8 cellular contexts compared by ENCODE assay signal in the genomic region with DNA sequence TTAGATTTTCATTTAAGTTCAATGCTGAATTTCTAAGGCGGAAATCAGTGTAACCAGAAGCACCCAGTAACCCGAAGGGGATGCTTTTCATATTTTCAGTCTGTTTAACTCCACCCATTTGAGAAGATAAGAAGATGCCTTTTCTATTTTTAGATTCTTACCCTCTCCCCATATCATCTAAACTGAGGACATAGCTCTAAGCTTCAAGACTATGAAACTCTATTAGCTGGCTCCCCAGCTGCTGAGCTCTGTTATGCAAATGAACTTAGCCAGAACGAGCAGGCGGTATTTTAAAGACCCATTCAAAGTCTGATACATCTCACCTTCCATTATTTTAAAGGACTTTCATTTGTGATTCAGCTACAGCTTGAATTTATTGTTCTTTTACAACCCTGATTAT. TPM values are rescaled to one million over a fixed set of nuclear protein-coding genes. Genes with fewer than 3 reads are reported as not detected.
DNase-seq lines count a peak whose midpoint lies in the region; ATAC-seq, FAIRE-seq and TF ChIP-seq lines count a peak whose summit lies in the region.

No MANE protein-coding gene starts in this region.

- H3K4me1 Mint-ChIP-seq in stimulated activated naive B cell treated with anti-CD40 and anti-IgM and Interleukin-4, amounts not matched to agents 10 μg/mL and 1 μg/mL and 100 μg/mL, for 72 hours = peaks cover 64 to 75% of the 10 kb centered on the region in 2 donors

- FAIRE-seq in GM18507 (lab: Jason Lieb, UNC) = peak; percentile 90

- no peaks in the 10 kb centered on the region for H3K9me3 Mint-ChIP-seq in stimulated activated naive B cell treated with anti-CD40 and anti-IgM and Interleukin-4, amounts not matched to agents 10 μg/mL and 1 μg/mL and 100 μg/mL, for 72 hours

- DNase-seq in GM18507 (ENCODE audit: extremely low spot score, insufficient read length, low read depth) (peak; percentile 63), LHCN-M2 (ENCODE audit: low read depth) (peak; percentile 60), esophagus squamous epithelium (lab: John Stamatoyannopoulos, UW) (no peak), NCI-H146 treated with DMSO at 0.1 percent for 48 hours (lab: John Stamatoyannopoulos, UW; ENCODE audit: unreplicated experiment) (no peak), NCI-H1092 (lab: John Stamatoyannopoulos, UW) (no peak), NCI-H1930 (lab: John Stamatoyannopoulos, UW) (no peak)
- DNase-seq in stimulated activated naive B cell treated with anti-CD40 and anti-IgM and Interleukin-4, amounts not matched to agents 10 μg/mL and 1 μg/mL and 100 μg/mL, for 72 hours = no peak

- peak; percentile 73 for ATAC-seq in GM21737 (IDR thresholded peaks at IDR 0.05; ENCODE audit: unreplicated experiment)
- ATAC-seq in stimulated activated naive B cell treated with anti-CD40 and anti-IgM and Interleukin-4, amounts not matched to agents 10 μg/mL and 1 μg/mL and 100 μg/mL, for 72 hours (replicated peaks) = peak; percentile 68 to 78

- no peak for TF ChIP-seq CTCF in esophagus squamous epithelium (IDR thresholded peaks at IDR 0.05)

- H3K4me3 ChIP-seq in esophagus squamous epithelium = peak overlapping the region in 1 of 4 donors; percentile 35

- H3K27ac Mint-ChIP-seq in stimulated activated naive B cell treated with anti-CD40 and anti-IgM and Interleukin-4, amounts not matched to agents 10 μg/mL and 1 μg/mL and 100 μg/mL, for 72 hours = peak overlapping the region; percentile 89

- peaks cover 31 to 97% (median 53%) of the 10 kb centered on the region in 3 donors for H3K4me1 ChIP-seq in esophagus squamous epithelium

- H3K9me3 ChIP-seq in esophagus squamous epithelium = no peaks in the 10 kb centered on the region

- H3K4me3 Mint-ChIP-seq in stimulated activated naive B cell treated with anti-CD40 and anti-IgM and Interleukin-4, amounts not matched to agents 10 μg/mL and 1 μg/mL and 100 μg/mL, for 72 hours = peak overlapping the region; percentile 60 to 64

- peaks cover 0 to 5% of the 10 kb centered on the region in 2 donors for H3K36me3 Mint-ChIP-seq in stimulated activated naive B cell treated with anti-CD40 and anti-IgM and Interleukin-4, amounts not matched to agents 10 μg/mL and 1 μg/mL and 100 μg/mL, for 72 hours

- peak overlapping the region in 3 of 4 donors; percentile 70 to 82 (median 70) for H3K27ac ChIP-seq in esophagus squamous epithelium

- no peaks in the 10 kb centered on the region for H3K27me3 Mint-ChIP-seq in stimulated activated naive B cell treated with anti-CD40 and anti-IgM and Interleukin-4, amounts not matched to agents 10 μg/mL and 1 μg/mL and 100 μg/mL, for 72 hours

- peaks cover 0 to 4% (median 0%) of the 10 kb centered on the region in 3 donors for H3K36me3 ChIP-seq in esophagus squamous epithelium

- 55 to 63% methylated on average over 4 of the region's 4 CpGs for WGBS in esophagus squamous epithelium, 2 donors

- no peaks in the 10 kb centered on the region for H3K27me3 ChIP-seq in esophagus squamous epithelium

- intact Hi-C loops in esophagus squamous epithelium (cut with DNase I) = no loop called here

- no peak for TF ChIP-seq POLR2A in esophagus squamous epithelium (IDR thresholded peaks at IDR 0.05)

RNA-seq across cellular contexts. Expression of a gene that starts 16.5 kb away (rescaled TPM):
- 230 and 308 TPM in 2 replicates for total RNA-seq in LHCN-M2 (2014; rRNA removed)
- 222 TPM for polyA plus RNA-seq in LHCN-M2 (2012)
- 10 to 100 TPM in 2 of 4 donors, 1 to 10 TPM in 1, under 1 TPM in 1; 0.57 to 16.2 (median 9.9) TPM for total RNA-seq in esophagus squamous epithelium

Comparison
In these comparisons a context has a peak if more than half of its experiments do, and no peak if none do; other contexts are left out.
1. DNase-seq: peak in GM18507 (single experiment) and LHCN-M2 (single experiment); none in esophagus squamous epithelium (single experiment), stimulated activated naive B cell treated with anti-CD40 and anti-IgM and Interleukin-4, amounts not matched to agents 10 μg/mL and 1 μg/mL and 100 μg/mL, for 72 hours (single experiment), NCI-H146 treated with DMSO at 0.1 percent for 48 hours (single experiment), NCI-H1092 (single experiment) and NCI-H1930 (0 of 2).
2. RNA of a gene that starts 16.5 kb away (total RNA-seq): 230 to 308 TPM in LHCN-M2; 0.57 to 16.2 TPM in esophagus squamous epithelium; every median in the first group is over 10 times any median in the second.